18 cellular contexts compared by ENCODE assay signal in the genomic region with DNA sequence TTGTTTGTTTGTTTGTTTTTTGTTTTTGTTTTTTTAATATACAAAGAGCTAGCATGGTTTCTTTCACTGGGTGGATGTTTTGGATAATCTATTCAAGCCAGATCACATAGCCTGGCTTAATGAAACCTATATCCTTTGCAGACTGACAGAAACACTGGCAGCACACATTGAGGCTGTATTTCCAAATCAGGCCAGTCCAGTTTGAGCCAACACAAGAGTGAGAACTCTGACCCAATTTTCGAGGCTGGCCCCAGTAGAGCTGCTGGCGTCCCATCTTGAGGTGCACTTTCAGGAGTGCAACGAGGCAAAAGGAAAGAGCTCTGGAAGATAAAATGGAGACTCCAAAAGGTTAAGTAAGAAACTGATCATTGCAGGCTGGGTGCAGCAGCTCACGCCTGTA. TPM values are rescaled to one million over a fixed set of nuclear protein-coding genes. Genes with fewer than 3 reads are reported as not detected.
DNase-seq lines count a peak whose midpoint lies in the region; ATAC-seq and TF ChIP-seq lines count a peak whose summit lies in the region.
"Had no signal": no experiment of that assay in that cellular context is flagged by ENCODE, and none has a peak within 500 bp of the region (broad histone marks: within the 10 kb centered on the region; RNA-seq: fewer than 3 reads in every experiment).

No MANE protein-coding gene starts in this region.

- H3K9me3 ChIP-seq in T-helper 17 cell (ENCODE audit: control insufficient read depth, low read length, poor library complexity, severe bottlenecking) = no peaks in the 10 kb centered on the region
- H3K9me3 ChIP-seq: BE2C; BLaER1 treated with 17β-estradiol and CSF1 and Interleukin-3, amounts not matched to agents 10 nM and 100 nM had no signal

- peak; percentile 4 for DNase-seq in activated CD8-positive, alpha-beta memory T cell treated with anti-CD3 and anti-CD28 coated beads, Interleukin-2, amount 50 U/mL, for 48 hours
- DNase-seq in activated CD8-positive, alpha-beta memory T cell treated with anti-CD3 and anti-CD28 coated beads, Interleukin-2, amount 10 ng/mL, durations not matched to agents 7 days and 5 days = no peak
- no peak for DNase-seq in T-helper 17 cell
- DNase-seq in chondrocyte (ENCODE audit: low spot score) = peak; percentile 6
- no peak for DNase-seq in germinal center (ENCODE audit: low spot score)
- no peak for DNase-seq in NCI-H526 treated with DMSO at 0.1 percent for 48 hours (lab: John Stamatoyannopoulos, UW)
- DNase-seq: AML-193; BE2C; CD4-positive, alpha-beta T cell; CD8-positive, alpha-beta memory T cell; DMS 273 treated with DMSO at 0.1 percent for 48 hours; DMS79; GF-D8; H7; HCEC 1CT had no signal

- no peak overlapping the region for H3K4me3 Mint-ChIP-seq in activated CD8-positive, alpha-beta memory T cell treated with anti-CD3 and anti-CD28 coated beads, Interleukin-2, amount 10 ng/mL, durations not matched to agents 7 days and 5 days
- no peak overlapping the region for H3K4me3 Mint-ChIP-seq in T-helper 17 cell
- no peak overlapping the region for H3K4me3 Mint-ChIP-seq in chondrocyte (ENCODE audit: unreplicated experiment)
- H3K4me3 Mint-ChIP-seq: CD14-positive monocyte; CD4-positive, alpha-beta T cell had no signal

- peaks cover 28% of the 10 kb centered on the region for H3K27me3 Mint-ChIP-seq in activated CD8-positive, alpha-beta memory T cell treated with anti-CD3 and anti-CD28 coated beads, Interleukin-2, amount 10 ng/mL, durations not matched to agents 7 days and 5 days
- H3K27me3 Mint-ChIP-seq in T-helper 17 cell (peaks cover 12% of the 10 kb centered on the region), chondrocyte (ENCODE audit: low read depth) (no peaks in the 10 kb centered on the region)
- H3K27me3 Mint-ChIP-seq: CD4-positive, alpha-beta T cell had no signal

- H3K4me1 Mint-ChIP-seq in activated CD8-positive, alpha-beta memory T cell treated with anti-CD3 and anti-CD28 coated beads, Interleukin-2, amount 10 ng/mL, durations not matched to agents 7 days and 5 days = no peaks in the 10 kb centered on the region
- H3K4me1 Mint-ChIP-seq in T-helper 17 cell (peaks cover 4% of the 10 kb centered on the region), chondrocyte (ENCODE audit: low read depth) (peaks cover 11% of the 10 kb centered on the region)
- H3K4me1 Mint-ChIP-seq: CD8-positive, alpha-beta memory T cell had no signal

- ATAC-seq in activated CD8-positive, alpha-beta memory T cell treated with anti-CD3 and anti-CD28 coated beads, Interleukin-2, amount 10 ng/mL, durations not matched to agents 7 days and 5 days = no peak
- ATAC-seq in T-helper 17 cell = no peak
- ATAC-seq in HG03280 (IDR thresholded peaks at IDR 0.05; ENCODE audit: unreplicated experiment) = no peak

- no peaks in the 10 kb centered on the region for H3K9me3 Mint-ChIP-seq in activated CD8-positive, alpha-beta memory T cell treated with anti-CD3 and anti-CD28 coated beads, Interleukin-2, amount 10 ng/mL, durations not matched to agents 7 days and 5 days (ENCODE audit: low read depth)
- no peaks in the 10 kb centered on the region for H3K9me3 Mint-ChIP-seq in chondrocyte (ENCODE audit: low read depth)
- H3K9me3 Mint-ChIP-seq: CD4-positive, alpha-beta T cell; CD8-positive, alpha-beta memory T cell had no signal

- CTCF ChIA-PET in activated CD8-positive, alpha-beta memory T cell treated with anti-CD3 and anti-CD28 coated beads, Interleukin-2, amount 10 ng/mL, durations not matched to agents 7 days and 5 days (lab: Charles Lee) = no interaction called here

- TF ChIP-seq CTCF in chondrocyte (IDR thresholded peaks at IDR 0.05) = no peak

- H3K27ac Mint-ChIP-seq in activated CD8-positive, alpha-beta memory T cell treated with anti-CD3 and anti-CD28 coated beads, Interleukin-2, amount 10 ng/mL, durations not matched to agents 7 days and 5 days = no peak overlapping the region
- H3K27ac Mint-ChIP-seq in T-helper 17 cell (peak overlapping the region; percentile 11), chondrocyte (ENCODE audit: unreplicated experiment) (no peak overlapping the region)
- H3K27ac Mint-ChIP-seq: CD14-positive monocyte; CD4-positive, alpha-beta T cell had no signal

- H3K36me3 Mint-ChIP-seq in activated CD8-positive, alpha-beta memory T cell treated with anti-CD3 and anti-CD28 coated beads, Interleukin-2, amount 10 ng/mL, durations not matched to agents 7 days and 5 days = no peaks in the 10 kb centered on the region
- H3K36me3 Mint-ChIP-seq in T-helper 17 cell (ENCODE audit: low read depth) (no peaks in the 10 kb centered on the region), chondrocyte (ENCODE audit: low read depth) (no peaks in the 10 kb centered on the region)
- H3K36me3 Mint-ChIP-seq: CD14-positive monocyte; CD8-positive, alpha-beta memory T cell had no signal

RNA-seq across cellular contexts. Expression of gene ACTN1, which starts 43.9 kb away (rescaled TPM):
- 10 to 100 TPM; 26.8 to 56.0 TPM for total RNA-seq in activated CD8-positive, alpha-beta memory T cell treated with anti-CD3 and anti-CD28 coated beads, Interleukin-2, amount 10 ng/mL, durations not matched to agents 7 days and 5 days
- total RNA-seq in T-helper 17 cell (10 to 100 TPM; 36.8 to 88.9 TPM), chondrocyte (808 to 1,105 TPM (median 1,102 TPM) in 3 replicates)

Comparison
In these comparisons a context has a peak if more than half of its experiments do, and no peak if none do; other contexts are left out.
1. DNase-seq: peak in activated CD8-positive, alpha-beta memory T cell treated with anti-CD3 and anti-CD28 coated beads, Interleukin-2, amount 50 U/mL, for 48 hours (single experiment) and chondrocyte (single experiment); none in activated CD8-positive, alpha-beta memory T cell treated with anti-CD3 and anti-CD28 coated beads, Interleukin-2, amount 10 ng/mL, durations not matched to agents 7 days and 5 days (single experiment), T-helper 17 cell (0 of 3), germinal center (single experiment) and NCI-H526 treated with DMSO at 0.1 percent for 48 hours (single experiment).